In the genomic region with DNA sequence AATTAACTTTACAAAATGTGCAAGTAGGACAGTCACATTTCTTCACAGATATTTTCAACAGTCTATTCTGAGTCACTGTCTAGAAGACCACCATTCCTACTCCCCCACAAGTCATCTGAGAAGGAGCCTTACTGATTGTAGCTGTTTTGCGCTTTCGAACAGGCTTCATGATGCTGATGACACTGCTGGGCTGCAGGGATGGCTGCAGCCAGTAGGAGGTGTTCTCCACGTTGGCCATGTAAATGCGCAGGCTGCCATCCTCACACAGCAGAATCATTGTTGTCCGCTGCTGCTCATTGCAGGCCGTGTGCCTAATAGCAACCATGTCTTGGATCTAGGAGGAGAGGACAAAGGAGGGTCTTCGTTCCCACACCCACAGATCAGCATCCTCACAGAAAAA, we compare ENCODE assay signal across 26 cellular contexts. TPM values are rescaled to one million over a fixed set of nuclear protein-coding genes. Genes with fewer than 3 reads are reported as not detected.
DNase-seq lines count a peak whose midpoint lies in the region; ATAC-seq and TF ChIP-seq lines count a peak whose summit lies in the region.
"Had no signal": no experiment of that assay in that cellular context is flagged by ENCODE, and none has a peak within 500 bp of the region (broad histone marks: within the 10 kb centered on the region; RNA-seq: fewer than 3 reads in every experiment).

No MANE protein-coding gene starts in this region.

- CTCF ChIA-PET in mammary epithelial cell (lab: Charles Lee; ENCODE audit: low non-redundant PET), result no interaction called here

- TF ChIP-seq CTCF in GM12875 (IDR thresholded peaks at IDR 0.05; ENCODE audit: borderline replicate concordance, insufficient read depth, low read depth, low read length), result 0 out of 2 replicates have a peak, but pooled peaks have one; percentile 1
- peak; percentile 3 for TF ChIP-seq CTCF in fibroblast of the aortic adventitia (IDR thresholded peaks at IDR 0.05; ENCODE audit: insufficient read depth, low read length)
- TF ChIP-seq CTCF in mammary epithelial cell (conservative IDR thresholded peaks at IDR 0.05 in 1 of 2, IDR thresholded peaks at IDR 0.05 in 1 of 2; ENCODE audit: extremely low read depth in 1 of 2, insufficient read depth in 1 of 2, low read depth in 1 of 2, low read length in 2 of 2), result no peak
- TF ChIP-seq CTCF in tibial artery (IDR thresholded peaks at IDR 0.05), result no peak

- no peaks in the 10 kb centered on the region for H3K27me3 Mint-ChIP-seq in T-helper 17 cell
- H3K27me3 Mint-ChIP-seq: CD8-positive, alpha-beta memory T cell; T-cell had no signal

- peaks cover 82% of the 10 kb centered on the region for H3K36me3 ChIP-seq in mammary epithelial cell (ENCODE audit: insufficient read depth, low read length)
- H3K36me3 ChIP-seq in tibial artery, result peaks cover 98 to 100% (median 100%) of the 10 kb centered on the region in 3 donors

- in situ Hi-C loops in mammary epithelial cell (cut with MboI; ENCODE audit: low sequenced_read_pairs in 2 of 2), result no loop called here

- intact Hi-C loops in mammary epithelial cell (cut with micrococcal nuclease) (no loop called here), tibial artery (cut with DNase I; ENCODE audit: low total_unique reads) (no loop called here)

- no TSS peak for BruUV-seq in mammary epithelial cell (replicated peaks; lab: Mats Ljungman, UMichigan)

- no peak overlapping the region for H3K27ac Mint-ChIP-seq in T-helper 17 cell
- H3K27ac Mint-ChIP-seq: T-cell had no signal

- no peaks in the 10 kb centered on the region for H3K9me3 ChIP-seq in T-helper 17 cell (ENCODE audit: control insufficient read depth, low read length, poor library complexity, severe bottlenecking)
- H3K9me3 ChIP-seq in mammary epithelial cell (replicated peaks; ENCODE audit: insufficient read depth, low read length), result no peaks in the 10 kb centered on the region
- no peaks in the 10 kb centered on the region for H3K9me3 ChIP-seq in tibial artery
- H3K9me3 ChIP-seq: body of pancreas, esophagus squamous epithelium, gastroesophageal sphincter, lower lobe of right lung, right lobe of liver, SJCRH30, testis had no signal

- H3K4me1 Mint-ChIP-seq in T-helper 17 cell, result peaks cover 10% of the 10 kb centered on the region
- H3K4me1 Mint-ChIP-seq: CD8-positive, alpha-beta memory T cell; neural crest cell had no signal

- no peak overlapping the region for H3K4me3 ChIP-seq in GM12875 (ENCODE audit: low read depth, low read length)
- H3K4me3 ChIP-seq in fibroblast of the aortic adventitia (ENCODE audit: low read depth, low read length), result no peak overlapping the region
- no peak overlapping the region for H3K4me3 ChIP-seq in mammary epithelial cell (replicated peaks in 1 of 3; ENCODE audit: insufficient read depth in 1 of 3, low read depth in 2 of 3, low read length in 3 of 3)
- no peak overlapping the region for H3K4me3 ChIP-seq in tibial artery
- H3K4me3 ChIP-seq: body of pancreas, esophagus squamous epithelium, gastroesophageal sphincter, GM12878, lower lobe of right lung, right lobe of liver, SJCRH30, testis had no signal

- no peak for DNase-seq in T-helper 17 cell
- no peak for DNase-seq in fibroblast of the aortic adventitia (ENCODE audit: low read depth)
- no peak for DNase-seq in activated effector memory CD4-positive, alpha-beta T cell treated with anti-CD3 and anti-CD28 coated beads, Interleukin-2, amount 50 U/mL, for 16 hours
- DNase-seq in NCI-H146 (lab: John Stamatoyannopoulos, UW), result no peak
- DNase-seq in mammary epithelial cell, result no peak
- DNase-seq in tibial artery, result no peak
- DNase-seq: body of pancreas; CD8-positive, alpha-beta memory T cell; DMS153; effector memory CD4-positive, alpha-beta T cell; esophagus squamous epithelium; IMR-90; kidney; lower lobe of right lung; NCI-H1417; NK-92 treated with Interleukin-12 subunit alpha and Interleukin-12 subunit beta, amount 100 ng/mL, for 24 hours; right lobe of liver; SJCRH30; stimulated activated naive CD4-positive, alpha-beta T cell treated with Interleukin-2 at 50 U/mL for 16 hours; T-cell; testis had no signal

- H3K27ac ChIP-seq in mammary epithelial cell (ENCODE audit: insufficient read depth, low read depth, low read length) (no peak overlapping the region), tibial artery (no peak overlapping the region)
- H3K27ac ChIP-seq: body of pancreas, esophagus squamous epithelium, gastroesophageal sphincter, lower lobe of right lung, right lobe of liver, SJCRH30, testis had no signal

- no peak overlapping the region for H3K4me2 ChIP-seq in mammary epithelial cell (ENCODE audit: insufficient read depth, low read depth, low read length)

- no peak overlapping the region for H2AFZ ChIP-seq in mammary epithelial cell (ENCODE audit: low read depth, low read length)

- no peaks in the 10 kb centered on the region for H4K20me1 ChIP-seq in mammary epithelial cell (ENCODE audit: insufficient read depth, low read length)

- no peak overlapping the region for H3K9ac ChIP-seq in mammary epithelial cell (ENCODE audit: insufficient read depth, low read length)

- peaks cover 20% of the 10 kb centered on the region for H3K36me3 Mint-ChIP-seq in T-helper 17 cell (ENCODE audit: low read depth)

- H3K79me2 ChIP-seq in mammary epithelial cell (ENCODE audit: insufficient read depth, low read length), result no peaks in the 10 kb centered on the region

- no peak for ATAC-seq in T-helper 17 cell
- ATAC-seq: body of pancreas, gastroesophageal sphincter, GM12878, lower lobe of right lung, Panc1, right lobe of liver, T-cell had no signal

- no peaks in the 10 kb centered on the region for H3K4me1 ChIP-seq in mammary epithelial cell (ENCODE audit: insufficient read depth, low read length)
- no peaks in the 10 kb centered on the region for H3K4me1 ChIP-seq in tibial artery
- H3K4me1 ChIP-seq: body of pancreas, gastroesophageal sphincter, right lobe of liver, SJCRH30, testis had no signal

- H3K4me3 Mint-ChIP-seq in T-helper 17 cell, result peak overlapping the region; percentile 39
- H3K4me3 Mint-ChIP-seq: CD8-positive, alpha-beta memory T cell; neural crest cell; T-cell had no signal

- WGBS in mammary epithelial cell (ENCODE audit: low coverage, missing lambda C conversion rate), result 86% methylated on average over 7 of the region's 7 CpGs

- dilution Hi-C loops in mammary epithelial cell (cut with HindIII; ENCODE audit: low sequenced_read_pairs), result no loop called here

- H3K27me3 ChIP-seq in mammary epithelial cell (ENCODE audit: insufficient read depth, low read length), result no peaks in the 10 kb centered on the region
- no peaks in the 10 kb centered on the region for H3K27me3 ChIP-seq in tibial artery
- H3K27me3 ChIP-seq: body of pancreas, esophagus squamous epithelium, gastroesophageal sphincter, right lobe of liver, SJCRH30, testis had no signal

RNA-seq across cellular contexts. Expression of gene UBR4, which starts 56.9 kb away (rescaled TPM):
- total RNA-seq in T-helper 17 cell (100 to 1,000 TPM; 140 to 158 TPM), fibroblast of the aortic adventitia (ENCODE audit: low replicate concordance) (136 and 142 TPM in 2 replicates), mammary epithelial cell (100 to 1,000 TPM; 128 to 158 TPM)
- 35.6 TPM for polyA plus RNA-seq in mammary epithelial cell
- polyA minus RNA-seq in mammary epithelial cell, result 325 TPM

Comparison
In these comparisons a context has a peak if more than half of its experiments do, and no peak if none do; other contexts are left out.
1. CTCF ChIP-seq: peak in GM12875 (single experiment) and fibroblast of the aortic adventitia (single experiment); none in mammary epithelial cell (0 of 2) and tibial artery (0 of 2).